Comparison of ENCODE assay signal across 10 cellular contexts in genomic region chr3:169145551-169145950, GRCh38.
DNase-seq lines count a peak whose midpoint lies in the region; ATAC-seq, FAIRE-seq and TF ChIP-seq lines count a peak whose summit lies in the region.
"Had no signal": no experiment of that assay in that cellular context is flagged by ENCODE, and none has a peak within 500 bp of the region (broad histone marks: within the 10 kb centered on the region; RNA-seq: fewer than 3 reads in every experiment).

No MANE protein-coding gene starts in this region.

- WGBS in mesodermal cell (ENCODE audit: insufficient coverage in 2 of 2), 2 experiments: 0 to 11% methylated on average over 1 of the region's 3 CpGs
- WGBS in tibial nerve, 2 donors: 27 to 29% methylated on average over 3 of the region's 3 CpGs

- CTCF ChIA-PET in activated CD8-positive, alpha-beta memory T cell treated with anti-CD3 and anti-CD28 coated beads, Interleukin-2, amount 10 ng/mL, durations not matched to agents 7 days and 5 days (lab: Charles Lee): interaction anchor here (0.8 to 6.4 kb wide), 2 partner anchors 514 to 521 kb away, joined by 3 to 73 read pairs; partner anchors contain the start of gene MECOM

- no peaks in the 10 kb centered on the region for H3K36me3 ChIP-seq in colonic mucosa
- no peaks in the 10 kb centered on the region for H3K36me3 ChIP-seq in mesodermal cell (ENCODE audit: control insufficient read depth, insufficient read depth, low read length)
- H3K36me3 ChIP-seq in thoracic aorta: no peaks in the 10 kb centered on the region
- no peaks in the 10 kb centered on the region for H3K36me3 ChIP-seq in tibial nerve

- H3K4me3 Mint-ChIP-seq in activated CD8-positive, alpha-beta memory T cell treated with anti-CD3 and anti-CD28 coated beads, Interleukin-2, amount 10 ng/mL, durations not matched to agents 7 days and 5 days: no peak overlapping the region

- peak overlapping the region in 1 of 2 donors; percentile 76 for H3K9ac ChIP-seq in colonic mucosa (ENCODE audit: low read depth in 2 of 2, low read length in 2 of 2)

- FAIRE-seq in HTR-8/SVneo (lab: Jason Lieb, UNC): no peak

- H3K36me3 Mint-ChIP-seq in activated CD8-positive, alpha-beta memory T cell treated with anti-CD3 and anti-CD28 coated beads, Interleukin-2, amount 10 ng/mL, durations not matched to agents 7 days and 5 days: no peaks in the 10 kb centered on the region

- ATAC-seq in activated CD8-positive, alpha-beta memory T cell treated with anti-CD3 and anti-CD28 coated beads, Interleukin-2, amount 10 ng/mL, durations not matched to agents 7 days and 5 days: no peak
- no peak for ATAC-seq in thoracic aorta (ENCODE audit: insufficient number of reproducible peaks, low FRiP score, low read depth)
- no peak for ATAC-seq in HG03442 (IDR thresholded peaks at IDR 0.05; ENCODE audit: unreplicated experiment)

- TF ChIP-seq EP300 in tibial nerve (IDR thresholded peaks at IDR 0.05): no peak

- H3K27ac ChIP-seq in colonic mucosa: peak overlapping the region; percentile 78
- no peak overlapping the region for H3K27ac ChIP-seq in mesodermal cell (ENCODE audit: low read depth, low read length, severe bottlenecking)
- peak overlapping the region; percentile 87 to 92 for H3K27ac ChIP-seq in thoracic aorta
- H3K27ac ChIP-seq in tibial nerve: peak overlapping the region in 1 of 4 donors; percentile 78

- H3K4me3 ChIP-seq in colonic mucosa: peak overlapping the region; percentile 38
- peak overlapping the region; percentile 56 for H3K4me3 ChIP-seq in mesodermal cell (ENCODE audit: extremely low read depth, insufficient read depth, low read length, poor library complexity, severe bottlenecking)
- H3K4me3 ChIP-seq in thoracic aorta: peak overlapping the region; percentile 88
- H3K4me3 ChIP-seq in tibial nerve: peak overlapping the region in 1 of 4 donors; percentile 49

- DNase-seq in activated CD8-positive, alpha-beta memory T cell treated with anti-CD3 and anti-CD28 coated beads, Interleukin-2, amount 10 ng/mL, durations not matched to agents 7 days and 5 days: no peak
- DNase-seq in activated CD8-positive, alpha-beta memory T cell treated with anti-CD3 and anti-CD28 coated beads, Interleukin-2, amount 50 U/mL, for 48 hours: no peak
- no peak for DNase-seq in colonic mucosa
- DNase-seq in thoracic aorta (ENCODE audit: low spot score): no peak
- no peak for DNase-seq in tibial nerve (ENCODE audit: low spot score in 2 of 2)
- DNase-seq in HTR-8/SVneo (ENCODE audit: insufficient read length, low spot score): no peak
- DNase-seq: ACHN, NCI-H1048 had no signal

- H3K27me3 ChIP-seq in colonic mucosa: peaks cover 3% of the 10 kb centered on the region
- H3K27me3 ChIP-seq in thoracic aorta (replicated peaks; ENCODE audit: insufficient read depth): no peaks in the 10 kb centered on the region
- peaks cover 0 to 97% of the 10 kb centered on the region in 2 donors for H3K27me3 ChIP-seq in tibial nerve

- intact Hi-C loops in colonic mucosa (cut with DNase I): no loop called here

- H3K9me3 ChIP-seq in colonic mucosa (no peaks in the 10 kb centered on the region), mesodermal cell (ENCODE audit: control insufficient read depth, low read length) (no peaks in the 10 kb centered on the region), thoracic aorta (no peaks in the 10 kb centered on the region), tibial nerve (no peaks in the 10 kb centered on the region)

- no peaks in the 10 kb centered on the region for H3K4me1 ChIP-seq in colonic mucosa
- peaks cover 15% of the 10 kb centered on the region for H3K4me1 ChIP-seq in mesodermal cell (ENCODE audit: control insufficient read depth, insufficient read depth, low read length, poor library complexity, severe bottlenecking)
- peaks cover 4 to 44% of the 10 kb centered on the region in 2 donors for H3K4me1 ChIP-seq in thoracic aorta (ENCODE audit: control insufficient read depth in 1 of 2, low read depth in 2 of 2)
- peaks cover 0 to 36% (median 12%) of the 10 kb centered on the region in 4 donors for H3K4me1 ChIP-seq in tibial nerve

- peaks cover 16% of the 10 kb centered on the region for H3K4me1 Mint-ChIP-seq in activated CD8-positive, alpha-beta memory T cell treated with anti-CD3 and anti-CD28 coated beads, Interleukin-2, amount 10 ng/mL, durations not matched to agents 7 days and 5 days

- no peaks in the 10 kb centered on the region for H3K9me3 Mint-ChIP-seq in activated CD8-positive, alpha-beta memory T cell treated with anti-CD3 and anti-CD28 coated beads, Interleukin-2, amount 10 ng/mL, durations not matched to agents 7 days and 5 days (ENCODE audit: low read depth)

- no peak for TF ChIP-seq CTCF in colonic mucosa (IDR thresholded peaks at IDR 0.05)
- no peak for TF ChIP-seq CTCF in thoracic aorta (IDR thresholded peaks at IDR 0.05)
- no peak for TF ChIP-seq CTCF in tibial nerve (IDR thresholded peaks at IDR 0.05)

- no peak for TF ChIP-seq POLR2A in tibial nerve (IDR thresholded peaks at IDR 0.05)

- H3K27me3 Mint-ChIP-seq in activated CD8-positive, alpha-beta memory T cell treated with anti-CD3 and anti-CD28 coated beads, Interleukin-2, amount 10 ng/mL, durations not matched to agents 7 days and 5 days: peaks cover 62% of the 10 kb centered on the region

- H3K27ac Mint-ChIP-seq in activated CD8-positive, alpha-beta memory T cell treated with anti-CD3 and anti-CD28 coated beads, Interleukin-2, amount 10 ng/mL, durations not matched to agents 7 days and 5 days: peak overlapping the region; percentile 7
